Comparison of ENCODE assay signal across 18 cellular contexts in genomic region chr19:49662011-49662410, GRCh38. TPM values are rescaled to one million over a fixed set of nuclear protein-coding genes. Genes with fewer than 3 reads are reported as not detected.
DNase-seq lines count a peak whose midpoint lies in the region; ATAC-seq, FAIRE-seq and TF ChIP-seq lines count a peak whose summit lies in the region.
"Had no signal": no experiment of that assay in that cellular context is flagged by ENCODE, and none has a peak within 500 bp of the region (broad histone marks: within the 10 kb centered on the region; RNA-seq: fewer than 3 reads in every experiment).

No MANE protein-coding gene starts in this region.

- TF ChIP-seq CTCF in HepG2 (CRISPR knock-in tag; IDR thresholded peaks at IDR 0.05) (no peak), right lobe of liver (IDR thresholded peaks at IDR 0.05) (no peak), KMS-11 (conservative IDR thresholded peaks at IDR 0.05; ENCODE audit: low read depth, low read length) (no peak)

- peak overlapping the region; percentile 42 for H3K27ac Mint-ChIP-seq in stimulated activated naive B cell treated with anti-CD40 and anti-IgM and Interleukin-4, amounts not matched to agents 10 μg/mL and 1 μg/mL and 100 μg/mL, for 72 hours
- H3K27ac Mint-ChIP-seq: HFFc6 had no signal

- H2AFZ ChIP-seq in HepG2 (ENCODE audit: low read length) = no peak overlapping the region
- no peak overlapping the region for H2AFZ ChIP-seq in KMS-11 (ENCODE audit: low read depth)

- H3K27me3 ChIP-seq in HepG2 (ENCODE audit: control insufficient read depth in 1 of 2, insufficient read depth in 2 of 2, low read length in 2 of 2) (no peaks in the 10 kb centered on the region; a peak in 1 of 5 replicates), right lobe of liver (no peaks in the 10 kb centered on the region), KMS-11 (ENCODE audit: insufficient read depth, low read depth) (no peaks in the 10 kb centered on the region)
- no peaks in the 10 kb centered on the region for H3K27me3 ChIP-seq in effector memory CD4-positive, alpha-beta T cell (replicated peaks; ENCODE audit: control insufficient read depth, insufficient read depth, low read length, poor library complexity, severe bottlenecking)

- peaks cover 13 to 54% of the 10 kb centered on the region in 2 experiments for H3K36me3 ChIP-seq in HepG2 (replicated peaks in 1 of 2; ENCODE audit: control insufficient read depth in 1 of 2, insufficient read depth in 2 of 2, low read length in 2 of 2)
- H3K36me3 ChIP-seq in right lobe of liver = peaks cover 0 to 41% (median 11%) of the 10 kb centered on the region in 4 donors
- H3K36me3 ChIP-seq in KMS-11 (ENCODE audit: insufficient read depth) = no peaks in the 10 kb centered on the region
- H3K36me3 ChIP-seq in effector memory CD4-positive, alpha-beta T cell (ENCODE audit: control insufficient read depth, insufficient read depth, low read length) = peaks cover 58% of the 10 kb centered on the region

- no peak for FAIRE-seq in HepG2 (lab: Jason Lieb, UNC)
- FAIRE-seq: GM18507 had no signal

- intact Hi-C loops in HepG2 (cut with micrococcal nuclease; ENCODE audit: unreplicated experiment) = no loop called here
- intact Hi-C loops in right lobe of liver (cut with DNase I) = loop anchor here in 1 of 2 donors (10.0 kb wide), 1 partner anchor 67 kb away; the partner anchor contains the start of gene PRR12

- DNase-seq in HepG2 (ENCODE audit: low spot score) = no peak
- DNase-seq in right lobe of liver = no peak
- DNase-seq in effector memory CD4-positive, alpha-beta T cell = no peak
- DNase-seq in stimulated activated naive B cell treated with anti-CD40 and anti-IgM and Interleukin-4, amounts not matched to agents 10 μg/mL and 1 μg/mL and 100 μg/mL, for 72 hours = no peak
- no peak for DNase-seq in NCI-H1436 (lab: John Stamatoyannopoulos, UW)
- DNase-seq in COLO668 (lab: John Stamatoyannopoulos, UW; ENCODE audit: unreplicated experiment) = no peak
- DNase-seq: ACHN, AML-193, DMS79 treated with DMSO at 0.1 percent for 48 hours, GOT3, HFFc6, NCI-H1417, NCI-H1930, NCI-H69 had no signal

- no peak for TF ChIP-seq RAD21 in HepG2 (CRISPR knock-in tag; IDR thresholded peaks at IDR 0.05)

- ATAC-seq in HepG2 (no peak), right lobe of liver (no peak), GM18519 (IDR thresholded peaks at IDR 0.05; ENCODE audit: low FRiP score, unreplicated experiment) (no peak)
- ATAC-seq in stimulated activated naive B cell treated with anti-CD40 and anti-IgM and Interleukin-4, amounts not matched to agents 10 μg/mL and 1 μg/mL and 100 μg/mL, for 72 hours (replicated peaks) = no peak

- H4K20me1 ChIP-seq in HepG2 (ENCODE audit: insufficient read depth, low read length) (peaks cover 5% of the 10 kb centered on the region; the same call in 1 of the 2 replicates), KMS-11 (ENCODE audit: insufficient read depth) (no peaks in the 10 kb centered on the region)

- H3K79me2 ChIP-seq in HepG2 (ENCODE audit: insufficient read depth, low read length) (peaks cover 25% of the 10 kb centered on the region), KMS-11 (ENCODE audit: insufficient read depth, low read depth) (peaks cover 22% of the 10 kb centered on the region)

- POLR2A ChIA-PET in HepG2 (lab: Yijun Ruan, JAX) = interaction anchor here (1.6 to 3.1 kb wide), 2 partner anchors 15 to 21 kb away, joined by 4 to 15 read pairs; partner anchors contain the start of genes RRAS and SCAF1

- H3K4me2 ChIP-seq in HepG2 (ENCODE audit: low read depth, low read length) (no peak overlapping the region), KMS-11 (peak overlapping the region; percentile 75; the same call in 1 of the 2 replicates)

- peaks cover 29 to 52% of the 10 kb centered on the region in 2 donors for H3K4me1 Mint-ChIP-seq in stimulated activated naive B cell treated with anti-CD40 and anti-IgM and Interleukin-4, amounts not matched to agents 10 μg/mL and 1 μg/mL and 100 μg/mL, for 72 hours

- no peak overlapping the region for H3K27ac ChIP-seq in HepG2 (ENCODE audit: extremely low read length, insufficient read depth, low read length)
- H3K27ac ChIP-seq in right lobe of liver = no peak overlapping the region
- peak overlapping the region; percentile 86; the same call in 1 of the 2 replicates for H3K27ac ChIP-seq in KMS-11
- peak overlapping the region; percentile 85 for H3K27ac ChIP-seq in effector memory CD4-positive, alpha-beta T cell (ENCODE audit: insufficient read depth, low read length, poor library complexity, severe bottlenecking)

- no peak overlapping the region for H3K4me3 Mint-ChIP-seq in stimulated activated naive B cell treated with anti-CD40 and anti-IgM and Interleukin-4, amounts not matched to agents 10 μg/mL and 1 μg/mL and 100 μg/mL, for 72 hours
- H3K4me3 Mint-ChIP-seq: HFFc6 had no signal

- H3K36me3 Mint-ChIP-seq in stimulated activated naive B cell treated with anti-CD40 and anti-IgM and Interleukin-4, amounts not matched to agents 10 μg/mL and 1 μg/mL and 100 μg/mL, for 72 hours = peaks cover 42 to 60% of the 10 kb centered on the region in 2 donors

- no peaks in the 10 kb centered on the region for H3K9me3 ChIP-seq in HepG2 (ENCODE audit: low read length)
- H3K9me3 ChIP-seq in right lobe of liver = no peaks in the 10 kb centered on the region
- no peaks in the 10 kb centered on the region for H3K9me3 ChIP-seq in effector memory CD4-positive, alpha-beta T cell (ENCODE audit: control insufficient read depth, low read length)

- in situ Hi-C loops in HepG2 (cut with HindIII; ENCODE audit: extremely low pct_ligation_motif_present, low pct_unique_long_range_greater_than_20kb) = no loop called here

- TF ChIP-seq POLR2A in HepG2 (IDR thresholded peaks at IDR 0.05; ENCODE audit: insufficient read depth in 1 of 2, low read depth in 2 of 2, low read length in 2 of 2) (no peak), right lobe of liver (IDR thresholded peaks at IDR 0.05) (no peak)

- no peak for TF ChIP-seq EP300 in HepG2 (IDR thresholded peaks at IDR 0.05; ENCODE audit: low read depth in 2 of 2, low read length in 2 of 2)
- TF ChIP-seq EP300 in HepG2 (CRISPR knock-in tag; IDR thresholded peaks at IDR 0.05; ENCODE audit: borderline replicate concordance) = no peak

- CTCF ChIA-PET in HepG2 (lab: Yijun Ruan, JAX; ENCODE audit: low intra/inter-chr PET ratio, low total read pairs) = no interaction called here

- 97% methylated on average over 12 of the region's 16 CpGs for WGBS in HepG2 (ENCODE audit: low lambda C conversion rate)
- 80% methylated on average over 1 of the region's 16 CpGs for WGBS in right lobe of liver (ENCODE audit: insufficient coverage, low coverage, low lambda C conversion rate, missing lambda C conversion rate)

- no peak overlapping the region for H3K4me3 ChIP-seq in HepG2 (replicated peaks in 1 of 3; ENCODE audit: insufficient read depth in 1 of 3, low read depth in 2 of 3, low read length in 3 of 3)
- no peak overlapping the region for H3K4me3 ChIP-seq in right lobe of liver
- no peak overlapping the region for H3K4me3 ChIP-seq in KMS-11 (IDR thresholded peaks at IDR 0.05; ENCODE audit: insufficient read depth, low read depth, low read length)
- H3K4me3 ChIP-seq in effector memory CD4-positive, alpha-beta T cell (ENCODE audit: insufficient read depth, low read depth, low read length, poor library complexity, severe bottlenecking) = no peak overlapping the region

- H3K4me1 ChIP-seq in HepG2 (ENCODE audit: insufficient read depth, low read length) (peaks cover 28% of the 10 kb centered on the region), right lobe of liver (peaks cover 0 to 14% (median 5%) of the 10 kb centered on the region in 4 donors), KMS-11 (ENCODE audit: low read depth, poor library complexity, severe bottlenecking) (peaks cover 19% of the 10 kb centered on the region)
- peaks cover 27% of the 10 kb centered on the region for H3K4me1 ChIP-seq in effector memory CD4-positive, alpha-beta T cell (ENCODE audit: control insufficient read depth, insufficient read depth, low read length, poor library complexity, severe bottlenecking)

- H3K9me3 Mint-ChIP-seq in stimulated activated naive B cell treated with anti-CD40 and anti-IgM and Interleukin-4, amounts not matched to agents 10 μg/mL and 1 μg/mL and 100 μg/mL, for 72 hours = no peaks in the 10 kb centered on the region
- H3K9me3 Mint-ChIP-seq: HFFc6, IgD-negative memory B cell had no signal

- H3K9ac ChIP-seq in HepG2 (ENCODE audit: insufficient read depth, low read depth, low read length) (no peak overlapping the region), KMS-11 (no peak overlapping the region)

- no peaks in the 10 kb centered on the region for H3K27me3 Mint-ChIP-seq in stimulated activated naive B cell treated with anti-CD40 and anti-IgM and Interleukin-4, amounts not matched to agents 10 μg/mL and 1 μg/mL and 100 μg/mL, for 72 hours

- BruUV-seq in HepG2 (replicated peaks; lab: Mats Ljungman, UMichigan) = no TSS peak

RNA-seq across cellular contexts. Expression of gene IRF3, which starts 3.6 kb away (rescaled TPM):
- total RNA-seq in HepG2 (2016; rRNA removed; fragmentation: Illumina TruSeq; extraction: Trizol) (61.0 and 65.5 TPM in 2 replicates), right lobe of liver (10 to 100 TPM; 29.6 to 41.8 (median 35.3) TPM)
- 23.6 and 23.7 TPM in 2 replicates for total RNA-seq in HepG2 (2016; cell fraction: cytosol; rRNA removed; fragmentation: Illumina TruSeq; extraction: Trizol; ENCODE audit: low read depth)
- 50.6 and 64.5 TPM in 2 replicates for total RNA-seq in HepG2 (2016; cell fraction: insoluble cytoplasmic fraction; rRNA removed; fragmentation: Illumina TruSeq; extraction: Trizol)
- 26.7 and 37.0 TPM in 2 replicates for total RNA-seq in HepG2 (2016; cell fraction: membrane; rRNA removed; fragmentation: Illumina TruSeq; extraction: Trizol)
- total RNA-seq in HepG2 (2016; cell fraction: nucleus; rRNA removed; fragmentation: Illumina TruSeq; extraction: Trizol) = 30.2 and 40.5 TPM in 2 replicates
- 61.9 and 66.2 TPM in 2 replicates for polyA plus RNA-seq in HepG2 (2011; rRNA removed)
- polyA plus RNA-seq in HepG2 (2011; cell fraction: cytosol; rRNA removed) = 40.1 and 60.0 TPM in 2 replicates
- polyA plus RNA-seq in HepG2 (2011; cell fraction: nucleus; rRNA removed) = 110 and 114 TPM in 2 replicates
- 49.4 and 77.2 TPM in 2 replicates for polyA plus RNA-seq in HepG2 (2012)
- polyA plus RNA-seq in HepG2 (2016; cell fraction: cytosol; fragmentation: Illumina TruSeq; extraction: Trizol; ENCODE audit: low read depth) = 17.9 and 23.0 TPM in 2 replicates
- 44.7 and 50.0 TPM in 2 replicates for polyA plus RNA-seq in HepG2 (2016; cell fraction: insoluble cytoplasmic fraction; fragmentation: Illumina TruSeq; extraction: Trizol; ENCODE audit: low read depth)
- polyA plus RNA-seq in HepG2 (2016; cell fraction: membrane; fragmentation: Illumina TruSeq; extraction: Trizol; ENCODE audit: low read depth) = 26.1 and 33.5 TPM in 2 replicates
- polyA plus RNA-seq in HepG2 (2016; cell fraction: nucleus; fragmentation: Illumina TruSeq; extraction: Trizol; ENCODE audit: insufficient read depth, low read depth) = 89.5 and 108 TPM in 2 replicates
- 34.8 and 80.6 TPM in 2 replicates for polyA minus RNA-seq in HepG2 (2011; rRNA and poly(A)+ RNA removed; ENCODE audit: low replicate concordance)
- polyA minus RNA-seq in HepG2 (2011; cell fraction: cytosol; rRNA and poly(A)+ RNA removed) = 26.6 and 26.9 TPM in 2 replicates
- 7.9 and 16.9 TPM in 2 replicates for polyA minus RNA-seq in HepG2 (2011; cell fraction: nucleus; rRNA and poly(A)+ RNA removed)

RNA-seq across cellular contexts. Expression of gene BCL2L12, which starts 3.7 kb away (rescaled TPM):
- total RNA-seq in HepG2 (2016; rRNA removed; fragmentation: Illumina TruSeq; extraction: Trizol) = 32.6 and 40.8 TPM in 2 replicates
- total RNA-seq in HepG2 (2016; cell fraction: cytosol; rRNA removed; fragmentation: Illumina TruSeq; extraction: Trizol; ENCODE audit: low read depth) = 40.5 and 48.9 TPM in 2 replicates
- 24.9 and 37.3 TPM in 2 replicates for total RNA-seq in HepG2 (2016; cell fraction: insoluble cytoplasmic fraction; rRNA removed; fragmentation: Illumina TruSeq; extraction: Trizol)
- 43.5 and 49.7 TPM in 2 replicates for total RNA-seq in HepG2 (2016; cell fraction: membrane; rRNA removed; fragmentation: Illumina TruSeq; extraction: Trizol)
- 21.3 and 23.0 TPM in 2 replicates for total RNA-seq in HepG2 (2016; cell fraction: nucleus; rRNA removed; fragmentation: Illumina TruSeq; extraction: Trizol)
- 25.9 and 26.8 TPM in 2 replicates for polyA plus RNA-seq in HepG2 (2011; rRNA removed)
- 15.4 and 32.6 TPM in 2 replicates for polyA plus RNA-seq in HepG2 (2011; cell fraction: cytosol; rRNA removed)
- polyA plus RNA-seq in HepG2 (2011; cell fraction: nucleus; rRNA removed) = 36.4 and 36.7 TPM in 2 replicates
- 18.1 and 30.0 TPM in 2 replicates for polyA plus RNA-seq in HepG2 (2012)
- polyA plus RNA-seq in HepG2 (2016; cell fraction: cytosol; fragmentation: Illumina TruSeq; extraction: Trizol; ENCODE audit: low read depth) = 55.6 and 70.4 TPM in 2 replicates
- polyA plus RNA-seq in HepG2 (2016; cell fraction: insoluble cytoplasmic fraction; fragmentation: Illumina TruSeq; extraction: Trizol; ENCODE audit: low read depth) = 42.1 and 43.5 TPM in 2 replicates
- polyA plus RNA-seq in HepG2 (2016; cell fraction: membrane; fragmentation: Illumina TruSeq; extraction: Trizol; ENCODE audit: low read depth) = 55.2 and 64.2 TPM in 2 replicates
- polyA plus RNA-seq in HepG2 (2016; cell fraction: nucleus; fragmentation: Illumina TruSeq; extraction: Trizol; ENCODE audit: insufficient read depth, low read depth) = 55.4 and 61.4 TPM in 2 replicates
- 13.7 and 25.5 TPM in 2 replicates for polyA minus RNA-seq in HepG2 (2011; rRNA and poly(A)+ RNA removed; ENCODE audit: low replicate concordance)
- 6.4 and 11.1 TPM in 2 replicates for polyA minus RNA-seq in HepG2 (2011; cell fraction: cytosol; rRNA and poly(A)+ RNA removed)
- 4.2 and 9.6 TPM in 2 replicates for polyA minus RNA-seq in HepG2 (2011; cell fraction: nucleus; rRNA and poly(A)+ RNA removed)
- total RNA-seq in right lobe of liver = 10 to 100 TPM in 4 of 6 experiments, 1 to 10 TPM in 2; 4.5 to 11.6 (median 10.5) TPM

RNA-seq across cellular contexts. Expression of gene PRMT1, which starts 15.1 kb away (rescaled TPM):
- total RNA-seq in HepG2 (2016; rRNA removed; fragmentation: Illumina TruSeq; extraction: Trizol) = 324 and 372 TPM in 2 replicates
- total RNA-seq in HepG2 (2016; cell fraction: cytosol; rRNA removed; fragmentation: Illumina TruSeq; extraction: Trizol; ENCODE audit: low read depth) = 103 and 108 TPM in 2 replicates
- total RNA-seq in HepG2 (2016; cell fraction: insoluble cytoplasmic fraction; rRNA removed; fragmentation: Illumina TruSeq; extraction: Trizol) = 334 and 405 TPM in 2 replicates
- total RNA-seq in HepG2 (2016; cell fraction: membrane; rRNA removed; fragmentation: Illumina TruSeq; extraction: Trizol) = 115 and 120 TPM in 2 replicates
- 123 and 139 TPM in 2 replicates for total RNA-seq in HepG2 (2016; cell fraction: nucleus; rRNA removed; fragmentation: Illumina TruSeq; extraction: Trizol)
- 374 and 400 TPM in 2 replicates for polyA plus RNA-seq in HepG2 (2011; rRNA removed)
- 396 and 593 TPM in 2 replicates for polyA plus RNA-seq in HepG2 (2011; cell fraction: cytosol; rRNA removed)
- polyA plus RNA-seq in HepG2 (2011; cell fraction: nucleus; rRNA removed) = 354 and 430 TPM in 2 replicates
- polyA plus RNA-seq in HepG2 (2012) = 181 and 214 TPM in 2 replicates
- 80.1 and 82.6 TPM in 2 replicates for polyA plus RNA-seq in HepG2 (2016; cell fraction: cytosol; fragmentation: Illumina TruSeq; extraction: Trizol; ENCODE audit: low read depth)
- polyA plus RNA-seq in HepG2 (2016; cell fraction: insoluble cytoplasmic fraction; fragmentation: Illumina TruSeq; extraction: Trizol; ENCODE audit: low read depth) = 379 and 381 TPM in 2 replicates
- 86.8 and 91.7 TPM in 2 replicates for polyA plus RNA-seq in HepG2 (2016; cell fraction: membrane; fragmentation: Illumina TruSeq; extraction: Trizol; ENCODE audit: low read depth)
- polyA plus RNA-seq in HepG2 (2016; cell fraction: nucleus; fragmentation: Illumina TruSeq; extraction: Trizol; ENCODE audit: insufficient read depth, low read depth) = 224 and 236 TPM in 2 replicates
- 504 and 617 TPM in 2 replicates for polyA minus RNA-seq in HepG2 (2011; rRNA and poly(A)+ RNA removed; ENCODE audit: low replicate concordance)
- polyA minus RNA-seq in HepG2 (2011; cell fraction: cytosol; rRNA and poly(A)+ RNA removed) = 158 and 170 TPM in 2 replicates
- polyA minus RNA-seq in HepG2 (2011; cell fraction: nucleus; rRNA and poly(A)+ RNA removed) = 133 and 141 TPM in 2 replicates
- 10 to 100 TPM; 25.3 to 63.2 (median 39.9) TPM for total RNA-seq in right lobe of liver

RNA-seq across cellular contexts. Expression of gene SCAF1, which starts 20.0 kb away (rescaled TPM):
- total RNA-seq in HepG2 (2016; rRNA removed; fragmentation: Illumina TruSeq; extraction: Trizol) (4.8 and 6.1 TPM in 2 replicates), right lobe of liver (10 to 100 TPM; 14.6 to 33.0 (median 27.3) TPM)
- total RNA-seq in HepG2 (2016; cell fraction: cytosol; rRNA removed; fragmentation: Illumina TruSeq; extraction: Trizol; ENCODE audit: low read depth) = 1.3 and 1.4 TPM in 2 replicates
- 3.2 and 6.2 TPM in 2 replicates for total RNA-seq in HepG2 (2016; cell fraction: insoluble cytoplasmic fraction; rRNA removed; fragmentation: Illumina TruSeq; extraction: Trizol)
- 4.5 and 5.4 TPM in 2 replicates for total RNA-seq in HepG2 (2016; cell fraction: membrane; rRNA removed; fragmentation: Illumina TruSeq; extraction: Trizol)
- total RNA-seq in HepG2 (2016; cell fraction: nucleus; rRNA removed; fragmentation: Illumina TruSeq; extraction: Trizol) = 6.5 and 7.3 TPM in 2 replicates
- 3.3 and 4.3 TPM in 2 replicates for polyA plus RNA-seq in HepG2 (2011; rRNA removed)
- 3.1 and 4.0 TPM in 2 replicates for polyA plus RNA-seq in HepG2 (2011; cell fraction: cytosol; rRNA removed)
- 21.0 and 25.5 TPM in 2 replicates for polyA plus RNA-seq in HepG2 (2011; cell fraction: nucleus; rRNA removed)
- polyA plus RNA-seq in HepG2 (2012) = 17.0 and 18.6 TPM in 2 replicates
- polyA plus RNA-seq in HepG2 (2016; cell fraction: cytosol; fragmentation: Illumina TruSeq; extraction: Trizol; ENCODE audit: low read depth) = 1.1 and 1.4 TPM in 2 replicates
- polyA plus RNA-seq in HepG2 (2016; cell fraction: insoluble cytoplasmic fraction; fragmentation: Illumina TruSeq; extraction: Trizol; ENCODE audit: low read depth) = 8.3 and 13.4 TPM in 2 replicates
- polyA plus RNA-seq in HepG2 (2016; cell fraction: membrane; fragmentation: Illumina TruSeq; extraction: Trizol; ENCODE audit: low read depth) = 2.8 and 3.0 TPM in 2 replicates
- 21.4 and 23.8 TPM in 2 replicates for polyA plus RNA-seq in HepG2 (2016; cell fraction: nucleus; fragmentation: Illumina TruSeq; extraction: Trizol; ENCODE audit: insufficient read depth, low read depth)
- 5.4 and 5.7 TPM in 2 replicates for polyA minus RNA-seq in HepG2 (2011; rRNA and poly(A)+ RNA removed; ENCODE audit: low replicate concordance)
- polyA minus RNA-seq in HepG2 (2011; cell fraction: cytosol; rRNA and poly(A)+ RNA removed) = 3.1 and 4.5 TPM in 2 replicates
- polyA minus RNA-seq in HepG2 (2011; cell fraction: nucleus; rRNA and poly(A)+ RNA removed) = 3.6 and 5.2 TPM in 2 replicates

RNA-seq across cellular contexts. Expression of gene RRAS, which starts 22.1 kb away (rescaled TPM):
- 0.79 and 1.5 TPM in 2 replicates for total RNA-seq in HepG2 (2016; rRNA removed; fragmentation: Illumina TruSeq; extraction: Trizol)
- 1.7 and 2.4 TPM in 2 replicates for total RNA-seq in HepG2 (2016; cell fraction: cytosol; rRNA removed; fragmentation: Illumina TruSeq; extraction: Trizol; ENCODE audit: low read depth)
- total RNA-seq in HepG2 (2016; cell fraction: insoluble cytoplasmic fraction; rRNA removed; fragmentation: Illumina TruSeq; extraction: Trizol) = 1.1 and 1.9 TPM in 2 replicates
- 2.0 and 2.3 TPM in 2 replicates for total RNA-seq in HepG2 (2016; cell fraction: membrane; rRNA removed; fragmentation: Illumina TruSeq; extraction: Trizol)
- 0.50 and 0.90 TPM in 2 replicates for total RNA-seq in HepG2 (2016; cell fraction: nucleus; rRNA removed; fragmentation: Illumina TruSeq; extraction: Trizol)
- polyA plus RNA-seq in HepG2 (2011; rRNA removed) = 12.0 and 13.5 TPM in 2 replicates
- polyA plus RNA-seq in HepG2 (2011; cell fraction: cytosol; rRNA removed) = 14.5 and 18.3 TPM in 2 replicates
- polyA plus RNA-seq in HepG2 (2011; cell fraction: nucleus; rRNA removed) = 17.2 and 18.4 TPM in 2 replicates
- 4.8 and 7.4 TPM in 2 replicates for polyA plus RNA-seq in HepG2 (2012)
- 6.9 and 7.3 TPM in 2 replicates for polyA plus RNA-seq in HepG2 (2016; cell fraction: cytosol; fragmentation: Illumina TruSeq; extraction: Trizol; ENCODE audit: low read depth)
- 3.2 and 3.4 TPM in 2 replicates for polyA plus RNA-seq in HepG2 (2016; cell fraction: insoluble cytoplasmic fraction; fragmentation: Illumina TruSeq; extraction: Trizol; ENCODE audit: low read depth)
- polyA plus RNA-seq in HepG2 (2016; cell fraction: membrane; fragmentation: Illumina TruSeq; extraction: Trizol; ENCODE audit: low read depth) = 5.3 and 5.9 TPM in 2 replicates
- 2.4 and 2.6 TPM in 2 replicates for polyA plus RNA-seq in HepG2 (2016; cell fraction: nucleus; fragmentation: Illumina TruSeq; extraction: Trizol; ENCODE audit: insufficient read depth, low read depth)
- 5.3 and 19.9 TPM in 2 replicates for polyA minus RNA-seq in HepG2 (2011; rRNA and poly(A)+ RNA removed; ENCODE audit: low replicate concordance)
- 1.6 and 3.0 TPM in 2 replicates for polyA minus RNA-seq in HepG2 (2011; cell fraction: cytosol; rRNA and poly(A)+ RNA removed)
- polyA minus RNA-seq in HepG2 (2011; cell fraction: nucleus; rRNA and poly(A)+ RNA removed) = 0.77 and 1.5 TPM in 2 replicates
- total RNA-seq in right lobe of liver = 10 to 100 TPM in 5 of 6 experiments, 1 to 10 TPM in 1; 8.5 to 16.4 (median 11.5) TPM

Comparison
In these comparisons a context has a peak if more than half of its experiments do, and no peak if none do; other contexts are left out.
1. H3K27ac ChIP-seq: peak in KMS-11 (single experiment) and effector memory CD4-positive, alpha-beta T cell (single experiment); none in HepG2 (single experiment) and right lobe of liver (0 of 3).